ENCODE assay signal across 9 cellular contexts in the genomic region with DNA sequence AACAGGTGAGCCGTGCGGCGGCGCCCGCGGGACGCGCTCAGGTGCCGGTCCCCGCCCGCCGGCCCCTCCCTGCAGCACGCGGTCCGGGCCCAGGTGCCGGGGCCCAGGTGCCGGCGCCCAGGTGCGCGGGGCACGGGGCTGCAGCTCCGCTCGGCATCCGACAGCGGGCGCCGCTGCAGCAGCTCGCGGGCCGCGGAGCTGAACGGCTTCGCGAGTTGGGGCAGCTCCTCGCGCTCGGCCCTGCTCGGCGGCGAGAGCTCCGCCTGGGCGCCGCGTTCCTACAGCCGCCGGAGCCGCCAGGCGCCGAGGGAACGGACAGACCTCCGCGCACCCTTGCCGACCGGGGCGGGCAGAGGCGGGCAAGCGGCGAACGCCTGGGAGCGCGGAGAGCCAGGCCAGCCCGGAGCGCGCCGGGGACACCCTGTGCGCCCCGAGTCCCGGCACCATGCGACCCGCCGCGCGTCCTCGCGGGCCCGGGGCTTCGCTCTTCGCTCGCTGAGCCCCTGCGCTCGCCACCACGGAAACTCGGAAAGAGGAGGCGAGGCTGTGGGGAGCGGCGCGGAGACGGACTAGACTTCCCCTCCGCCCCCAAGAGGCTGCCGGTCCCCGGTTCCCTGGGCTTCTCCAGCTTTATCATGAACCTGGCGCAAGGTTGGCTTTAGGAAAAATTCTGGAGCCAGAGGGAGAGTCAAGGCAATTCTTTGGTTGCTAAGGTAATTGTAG. TPM values are rescaled to one million over a fixed set of nuclear protein-coding genes. Genes with fewer than 3 reads are reported as not detected.
DNase-seq lines count a peak whose midpoint lies in the region; ATAC-seq and TF ChIP-seq lines count a peak whose summit lies in the region.
"Had no signal": no experiment of that assay in that cellular context is flagged by ENCODE, and none has a peak within 500 bp of the region (broad histone marks: within the 10 kb centered on the region; RNA-seq: fewer than 3 reads in every experiment).

A gene (plus strand): TSS at position 201 of the 723 bp plus-strand sequence.

- ATAC-seq in GM18907 (IDR thresholded peaks at IDR 0.05; ENCODE audit: unreplicated experiment): peak; percentile 57
- ATAC-seq in GM21786 (IDR thresholded peaks at IDR 0.05; ENCODE audit: unreplicated experiment): no peak

- H3K27me3 ChIP-seq in BLaER1: peaks cover 46% of the 10 kb centered on the region

- H3K4me2 ChIP-seq in BLaER1: peak within 1 kb of the TSS; percentile 98

- peak within 1 kb of the TSS; percentile 89 for H3K4me3 Mint-ChIP-seq in type B pancreatic cell

- H3K27me3 Mint-ChIP-seq in type B pancreatic cell: peaks cover 57% of the 10 kb centered on the region

- H3K9ac ChIP-seq in BLaER1: no peak within 1 kb of the TSS

- H3K4me3 ChIP-seq in BLaER1: peak within 1 kb of the TSS; percentile 64

- peaks cover 14% of the 10 kb centered on the region for H3K4me1 ChIP-seq in BLaER1

- peak; percentile 52 for TF ChIP-seq CTCF in type B pancreatic cell (conservative IDR thresholded peaks at IDR 0.05)

- peak within 1 kb of the TSS; percentile 81 for H3K27ac Mint-ChIP-seq in type B pancreatic cell

- H3K36me3 ChIP-seq in BLaER1: no peaks in the 10 kb centered on the region

- peak; percentile 72 for DNase-seq in RPMI8226
- peak; percentile 70 for DNase-seq in ecto neural progenitor cell (ENCODE audit: low spot score)
- DNase-seq in midbrain (lab: John Stamatoyannopoulos, UW): peak; percentile 14
- peak; percentile 74 for DNase-seq in type B pancreatic cell (ENCODE audit: extremely low spot score, unreplicated experiment)
- DNase-seq in NCI-H1092 (lab: John Stamatoyannopoulos, UW): no peak

- no peak within 1 kb of the TSS for H3K27ac ChIP-seq in BLaER1

- peaks cover 3% of the 10 kb centered on the region for H3K36me3 Mint-ChIP-seq in type B pancreatic cell

- 0 out of 2 replicates have a peak, but pooled peaks cover 3% of the 10 kb centered on the region for H3K9me3 ChIP-seq in BLaER1

- H4K20me1 ChIP-seq in BLaER1: peaks cover 9% of the 10 kb centered on the region; the same call in 1 of the 2 replicates

- peaks cover 7% of the 10 kb centered on the region for H3K9me3 Mint-ChIP-seq in type B pancreatic cell

- H3K4me1 Mint-ChIP-seq in type B pancreatic cell (ENCODE audit: unreplicated experiment): peaks cover 16% of the 10 kb centered on the region

RNA-seq across cellular contexts. Expression of the gene that starts here (rescaled TPM):
- total RNA-seq in type B pancreatic cell (ENCODE audit: low replicate concordance): 1.5 and 1.6 TPM in 2 replicates
- total RNA-seq: dermis microvascular lymphatic vessel endothelial cell had no signal
